In the genomic region with DNA sequence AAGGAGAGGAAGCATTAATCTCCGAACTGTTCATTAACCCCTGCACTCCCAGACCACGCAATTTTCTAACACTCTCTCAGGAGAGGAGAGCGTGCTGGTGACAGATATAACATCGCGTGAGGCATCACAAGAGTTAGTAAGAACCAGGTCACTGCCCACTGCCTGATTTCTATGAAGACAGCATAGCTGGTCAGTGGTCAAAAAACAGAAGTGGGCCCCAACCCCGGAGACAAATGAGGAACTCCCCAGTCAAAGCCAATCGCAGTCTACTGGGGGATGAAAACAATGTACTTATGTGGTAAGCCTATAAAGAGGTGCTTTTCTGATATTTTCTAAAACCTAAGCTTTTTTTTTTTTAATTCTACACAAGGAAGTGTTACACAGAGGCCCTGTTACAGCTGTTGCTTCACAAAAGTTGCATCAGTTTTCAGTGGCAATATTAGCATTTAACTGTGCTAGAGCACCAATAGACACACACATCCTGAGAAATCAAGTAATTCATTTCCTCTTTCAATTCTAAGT, we compare ENCODE assay signal across 10 cellular contexts.
DNase-seq lines count a peak whose midpoint lies in the region; ATAC-seq, FAIRE-seq and TF ChIP-seq lines count a peak whose summit lies in the region.
"Had no signal": no experiment of that assay in that cellular context is flagged by ENCODE, and none has a peak within 500 bp of the region (broad histone marks: within the 10 kb centered on the region; RNA-seq: fewer than 3 reads in every experiment).

No MANE protein-coding gene starts in this region.

- DNase-seq in GM18507 (ENCODE audit: extremely low spot score, insufficient read length, low read depth) (peak; percentile 38), NOMO-1 treated with dmso at 0.1 percent for 144 hours (lab: John Stamatoyannopoulos, UW; ENCODE audit: unreplicated experiment) (peak; percentile 97), trophoblast cell (peak in 1 of 2 donors; percentile 44), NCI-H2081 (lab: John Stamatoyannopoulos, UW) (no peak), NCI-H146 treated with DMSO at 0.1 percent for 48 hours (lab: John Stamatoyannopoulos, UW; ENCODE audit: unreplicated experiment) (no peak), WERI-Rb-1 (no peak)
- DNase-seq: activated CD4-positive, alpha-beta T cell treated with anti-CD3 and anti-CD28 coated beads, Interleukin-2, amount 10 ng/mL, durations not matched to agents 7 days and 5 days; NCI-H2107 had no signal

- peak; percentile 60 for FAIRE-seq in GM18507 (lab: Jason Lieb, UNC)

- H3K4me3 ChIP-seq in trophoblast cell (ENCODE audit: low read depth, low read length) (no peak overlapping the region), WERI-Rb-1 (ENCODE audit: low read depth, low read length) (no peak overlapping the region)

- peak overlapping the region; percentile 27 for H2BK12ac ChIP-seq in trophoblast cell (ENCODE audit: low read length)

- H3K4me2 ChIP-seq in trophoblast cell (ENCODE audit: low read length), result no peak overlapping the region

- no peaks in the 10 kb centered on the region for H3K9me3 Mint-ChIP-seq in dendritic cell treated with granulocyte-macrophage colony-stimulating factor and Interleukin-4, amounts not matched to agents 40 ng/mL and 50 ng/mL, for 4 days
- H3K9me3 Mint-ChIP-seq: activated CD4-positive, alpha-beta T cell treated with anti-CD3 and anti-CD28 coated beads, Interleukin-2, amount 10 ng/mL, durations not matched to agents 7 days and 5 days had no signal

- intact Hi-C loops in dendritic cell treated with granulocyte-macrophage colony-stimulating factor and Interleukin-4, amounts not matched to agents 40 ng/mL and 50 ng/mL, for 4 days (cut with micrococcal nuclease), result loop anchor here (1.0 to 5.0 kb wide), 7 partner anchors 10 to 344 kb away; no protein-coding TSS in a partner anchor

- ATAC-seq in HG02852 (IDR thresholded peaks at IDR 0.05; ENCODE audit: unreplicated experiment), result no peak

- H4K8ac ChIP-seq in trophoblast cell (ENCODE audit: low read depth, low read length), result no peak overlapping the region

- H3K18ac ChIP-seq in trophoblast cell (ENCODE audit: low read length), result no peak overlapping the region

- H3K27ac ChIP-seq in trophoblast cell (ENCODE audit: low read depth, low read length) (no peak overlapping the region), WERI-Rb-1 (no peak overlapping the region)

- peaks cover 84% of the 10 kb centered on the region for H3K4me1 Mint-ChIP-seq in dendritic cell treated with granulocyte-macrophage colony-stimulating factor and Interleukin-4, amounts not matched to agents 40 ng/mL and 50 ng/mL, for 4 days (ENCODE audit: low read depth)

- no peak overlapping the region for H2BK120ac ChIP-seq in trophoblast cell (ENCODE audit: insufficient read depth, low read length, poor library complexity)

- no peak overlapping the region for H2BK5ac ChIP-seq in trophoblast cell (ENCODE audit: low read depth, low read length, poor library complexity)

- no peak overlapping the region for H4K12ac ChIP-seq in trophoblast cell (ENCODE audit: low read depth, low read length)

- H3K9me3 ChIP-seq in trophoblast cell (ENCODE audit: insufficient read depth, low read depth, low read length) (peaks cover 2% of the 10 kb centered on the region), WERI-Rb-1 (ENCODE audit: severe bottlenecking) (peaks cover 11% of the 10 kb centered on the region)

- no peak overlapping the region for H3K4me3 Mint-ChIP-seq in dendritic cell treated with granulocyte-macrophage colony-stimulating factor and Interleukin-4, amounts not matched to agents 40 ng/mL and 50 ng/mL, for 4 days

- H3K27me3 Mint-ChIP-seq in dendritic cell treated with granulocyte-macrophage colony-stimulating factor and Interleukin-4, amounts not matched to agents 40 ng/mL and 50 ng/mL, for 4 days, result no peaks in the 10 kb centered on the region
- H3K27me3 Mint-ChIP-seq: activated CD4-positive, alpha-beta T cell treated with anti-CD3 and anti-CD28 coated beads, Interleukin-2, amount 10 ng/mL, durations not matched to agents 7 days and 5 days had no signal

- no peak overlapping the region for H4K91ac ChIP-seq in trophoblast cell (ENCODE audit: low read depth, low read length)

- H3K36me3 ChIP-seq in trophoblast cell (ENCODE audit: control insufficient read depth in 1 of 2, insufficient read depth in 2 of 2, low read length in 2 of 2) (no peaks in the 10 kb centered on the region), WERI-Rb-1 (no peaks in the 10 kb centered on the region)

- no peak for TF ChIP-seq CTCF in WERI-Rb-1 (IDR thresholded peaks at IDR 0.05; ENCODE audit: low read depth, low read length)

- no peak overlapping the region for H3K4ac ChIP-seq in trophoblast cell (ENCODE audit: low read depth, low read length)

- no peak overlapping the region for H3K23ac ChIP-seq in trophoblast cell (ENCODE audit: low read length)

- WGBS in trophoblast cell (ENCODE audit: extremely low coverage, insufficient coverage, insufficient read length), result no CpG with 5 or more reads among the region's 7 CpGs

- no peaks in the 10 kb centered on the region for H3K36me3 Mint-ChIP-seq in dendritic cell treated with granulocyte-macrophage colony-stimulating factor and Interleukin-4, amounts not matched to agents 40 ng/mL and 50 ng/mL, for 4 days (ENCODE audit: low read depth)

- H2AK5ac ChIP-seq in trophoblast cell (ENCODE audit: low read length), result peak overlapping the region; percentile 57

- no peak overlapping the region for H2AFZ ChIP-seq in trophoblast cell (ENCODE audit: insufficient read depth, low read length, poor library complexity)

- H3K27me3 ChIP-seq in trophoblast cell (ENCODE audit: insufficient read depth, low read length) (no peaks in the 10 kb centered on the region), WERI-Rb-1 (ENCODE audit: insufficient read depth, low read depth, severe bottlenecking) (no peaks in the 10 kb centered on the region)

- H3K4me1 ChIP-seq in trophoblast cell (ENCODE audit: control insufficient read depth in 1 of 2, insufficient read depth in 2 of 2, low read length in 2 of 2), result no peaks in the 10 kb centered on the region

- H3K9ac ChIP-seq in trophoblast cell (ENCODE audit: low read length), result no peak overlapping the region

- no peaks in the 10 kb centered on the region for H3K79me2 ChIP-seq in trophoblast cell (ENCODE audit: control insufficient read depth, insufficient read depth, low read length, poor library complexity)

- H3K27ac Mint-ChIP-seq in dendritic cell treated with granulocyte-macrophage colony-stimulating factor and Interleukin-4, amounts not matched to agents 40 ng/mL and 50 ng/mL, for 4 days, result peak overlapping the region; percentile 96

- H3K14ac ChIP-seq in trophoblast cell (ENCODE audit: low read length), result no peak overlapping the region

- H3K79me1 ChIP-seq in trophoblast cell (ENCODE audit: low read length), result no peaks in the 10 kb centered on the region

Comparison
In these comparisons a context has a peak if more than half of its experiments do, and no peak if none do; other contexts are left out.
1. DNase-seq: peak in GM18507 (single experiment) and NOMO-1 treated with dmso at 0.1 percent for 144 hours (single experiment); none in NCI-H2081 (0 of 2), NCI-H146 treated with DMSO at 0.1 percent for 48 hours (single experiment) and WERI-Rb-1 (single experiment).